1 cellular context compared by ENCODE assay signal in genomic region chr1:209155556-209155955, GRCh38.
TF ChIP-seq lines count a peak whose summit lies in the region.

No MANE protein-coding gene starts in this region.

TF ChIP-seq in H1, 55 proteins besides CTCF, POLR2A, EP300 and RAD21 (continued from another document):
- TF ChIP-seq NANOG (IDR thresholded peaks at IDR 0.05; ENCODE audit: insufficient read depth, low read depth, low read length, poor library complexity, severe bottlenecking) (no peak), JUN (IDR thresholded peaks at IDR 0.05; ENCODE audit: low read depth, low read length) (no peak), PHF8 (conservative IDR thresholded peaks at IDR 0.05; ENCODE audit: low read depth, low read length) (no peak), CREB1 (IDR thresholded peaks at IDR 0.05) (no peak), RBBP5 (IDR thresholded peaks at IDR 0.05; ENCODE audit: borderline replicate concordance, low read depth, low read length) (no peak), TBP (IDR thresholded peaks at IDR 0.05; ENCODE audit: low read depth, low read length) (no peak), KDM1A (IDR thresholded peaks at IDR 0.05; ENCODE audit: borderline replicate concordance, low read length) (no peak)
